Comparison of ENCODE assay signal across 8 cellular contexts in genomic region chr5:129459485-129460120, GRCh38. TPM values are rescaled to one million over a fixed set of nuclear protein-coding genes. Genes with fewer than 3 reads are reported as not detected.
DNase-seq lines count a peak whose midpoint lies in the region; ATAC-seq and TF ChIP-seq lines count a peak whose summit lies in the region.

No MANE protein-coding gene starts in this region.

- intact Hi-C loops in esophagus squamous epithelium (cut with DNase I) = no loop called here
- intact Hi-C loops in mucosa of descending colon (cut with DNase I, micrococcal nuclease) = no loop called here
- intact Hi-C loops in vagina (cut with DNase I) = no loop called here

- no peaks in the 10 kb centered on the region for H3K9me3 ChIP-seq in esophagus squamous epithelium
- H3K9me3 ChIP-seq in mucosa of descending colon = no peaks in the 10 kb centered on the region
- no peaks in the 10 kb centered on the region for H3K9me3 ChIP-seq in vagina

- 48 to 52% methylated on average over 11 to 12 of the region's 37 CpGs for WGBS in esophagus squamous epithelium, 2 donors

- TF ChIP-seq CTCF in esophagus squamous epithelium (IDR thresholded peaks at IDR 0.05) (no peak), mucosa of descending colon (IDR thresholded peaks at IDR 0.05) (no peak), vagina (IDR thresholded peaks at IDR 0.05) (no peak)

- H3K4me3 ChIP-seq in esophagus squamous epithelium (peak overlapping the region; percentile 39 to 70 (median 48)), mucosa of descending colon (no peak overlapping the region), vagina (peak overlapping the region; percentile 51 to 56)

- TF ChIP-seq POLR2A in esophagus squamous epithelium (IDR thresholded peaks at IDR 0.05) (no peak), vagina (IDR thresholded peaks at IDR 0.05) (no peak)

- ATAC-seq in mucosa of descending colon (peak; percentile 70), HG02623 (IDR thresholded peaks at IDR 0.05; ENCODE audit: unreplicated experiment) (no peak)

- H3K27ac ChIP-seq in esophagus squamous epithelium (no peak overlapping the region), vagina (peak overlapping the region; percentile 79)

- no peaks in the 10 kb centered on the region for H3K36me3 ChIP-seq in esophagus squamous epithelium
- H3K36me3 ChIP-seq in mucosa of descending colon (ENCODE audit: low read depth) = no peaks in the 10 kb centered on the region
- no peaks in the 10 kb centered on the region for H3K36me3 ChIP-seq in vagina

- H3K27me3 ChIP-seq in esophagus squamous epithelium (peaks cover 0 to 33% (median 0%) of the 10 kb centered on the region in 4 donors), vagina (no peaks in the 10 kb centered on the region)

- H3K4me1 ChIP-seq in esophagus squamous epithelium = peaks cover 0 to 25% (median 3%) of the 10 kb centered on the region in 3 donors
- no peaks in the 10 kb centered on the region for H3K4me1 ChIP-seq in mucosa of descending colon (ENCODE audit: low read depth)
- no peaks in the 10 kb centered on the region for H3K4me1 ChIP-seq in vagina

- DNase-seq in stimulated activated CD4-positive, alpha-beta T cell treated with anti-CD3 and anti-CD28 coated beads, Interleukin-15, amount 100 ng/mL, for 24 hours = peak; percentile 3
- no peak for DNase-seq in stimulated activated CD4-positive, alpha-beta T cell treated with anti-CD3 and anti-CD28 coated beads, Interleukin-4, amount 100 ng/mL, for 24 hours
- no peak for DNase-seq in esophagus squamous epithelium (lab: John Stamatoyannopoulos, UW)
- peak; percentile 19 to 58 (median 54) for DNase-seq in mucosa of descending colon
- peak in 1 of 2 donors; percentile 87 for DNase-seq in vagina (ENCODE audit: extremely low spot score in 2 of 2)
- no peak for DNase-seq in germinal center (ENCODE audit: low spot score)
- no peak for DNase-seq in activated naive CD4-positive, alpha-beta T cell treated with Interleukin-2 at 50 U/mL for 16 hours

RNA-seq across cellular contexts. Expression of gene ADAMTS19, which starts 0.5 kb away (rescaled TPM):
- total RNA-seq in esophagus squamous epithelium = under 1 TPM in 1 of 4 donors, not detected in 3; 0.76 TPM
- 1 to 10 TPM in 1 of 3 donors, under 1 TPM in 2; 0.12 to 1.6 (median 0.75) TPM for total RNA-seq in mucosa of descending colon
- total RNA-seq in vagina = 1.7 TPM

Comparison
In these comparisons a context has a peak if more than half of its experiments do, and no peak if none do; other contexts are left out.
1. DNase-seq: peak in stimulated activated CD4-positive, alpha-beta T cell treated with anti-CD3 and anti-CD28 coated beads, Interleukin-15, amount 100 ng/mL, for 24 hours (single experiment) and mucosa of descending colon (3 of 3); none in stimulated activated CD4-positive, alpha-beta T cell treated with anti-CD3 and anti-CD28 coated beads, Interleukin-4, amount 100 ng/mL, for 24 hours (single experiment), esophagus squamous epithelium (single experiment), germinal center (single experiment) and activated naive CD4-positive, alpha-beta T cell treated with Interleukin-2 at 50 U/mL for 16 hours (single experiment).